1 cellular context compared by ENCODE assay signal in the genomic region with DNA sequence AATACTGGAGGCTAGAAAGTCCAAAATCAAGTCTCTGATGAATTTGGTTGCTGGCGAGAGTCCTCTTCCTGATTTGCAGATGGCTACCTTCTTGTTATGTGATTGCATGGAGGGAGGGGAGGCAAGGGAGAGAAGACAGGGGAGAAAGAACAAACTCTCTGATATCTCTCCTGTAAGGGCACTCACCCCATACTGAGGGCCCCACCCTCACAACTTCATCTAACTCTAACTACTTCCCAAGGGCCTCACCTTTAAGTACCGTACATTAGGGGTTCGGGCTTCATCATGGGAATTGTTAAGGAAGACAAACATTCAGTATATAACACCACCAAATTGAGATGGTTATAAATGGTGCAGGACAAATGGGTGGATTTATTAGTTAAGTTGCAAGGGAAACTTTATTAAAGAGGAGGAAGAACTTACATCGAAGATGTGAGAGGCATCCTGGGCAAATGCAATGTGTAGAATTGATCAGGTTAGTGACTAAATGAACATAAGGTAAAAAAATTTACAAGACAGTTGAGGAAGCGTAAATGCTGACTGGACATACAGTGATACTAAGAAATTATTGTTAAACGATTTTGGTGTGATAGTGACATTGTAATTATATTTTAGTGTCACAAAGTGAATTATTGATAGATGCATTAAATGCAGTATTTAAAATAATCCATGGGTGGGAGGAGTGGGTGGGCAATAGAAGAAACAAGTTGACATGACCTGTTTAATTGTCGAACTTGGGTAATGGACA.
TF ChIP-seq lines count a peak whose summit lies in the region.

No MANE protein-coding gene starts in this region.

TF ChIP-seq in neural cell, 6 proteins besides CTCF, POLR2A, EP300 and RAD21 (continued from another document):
- TF ChIP-seq, protein P1, sequence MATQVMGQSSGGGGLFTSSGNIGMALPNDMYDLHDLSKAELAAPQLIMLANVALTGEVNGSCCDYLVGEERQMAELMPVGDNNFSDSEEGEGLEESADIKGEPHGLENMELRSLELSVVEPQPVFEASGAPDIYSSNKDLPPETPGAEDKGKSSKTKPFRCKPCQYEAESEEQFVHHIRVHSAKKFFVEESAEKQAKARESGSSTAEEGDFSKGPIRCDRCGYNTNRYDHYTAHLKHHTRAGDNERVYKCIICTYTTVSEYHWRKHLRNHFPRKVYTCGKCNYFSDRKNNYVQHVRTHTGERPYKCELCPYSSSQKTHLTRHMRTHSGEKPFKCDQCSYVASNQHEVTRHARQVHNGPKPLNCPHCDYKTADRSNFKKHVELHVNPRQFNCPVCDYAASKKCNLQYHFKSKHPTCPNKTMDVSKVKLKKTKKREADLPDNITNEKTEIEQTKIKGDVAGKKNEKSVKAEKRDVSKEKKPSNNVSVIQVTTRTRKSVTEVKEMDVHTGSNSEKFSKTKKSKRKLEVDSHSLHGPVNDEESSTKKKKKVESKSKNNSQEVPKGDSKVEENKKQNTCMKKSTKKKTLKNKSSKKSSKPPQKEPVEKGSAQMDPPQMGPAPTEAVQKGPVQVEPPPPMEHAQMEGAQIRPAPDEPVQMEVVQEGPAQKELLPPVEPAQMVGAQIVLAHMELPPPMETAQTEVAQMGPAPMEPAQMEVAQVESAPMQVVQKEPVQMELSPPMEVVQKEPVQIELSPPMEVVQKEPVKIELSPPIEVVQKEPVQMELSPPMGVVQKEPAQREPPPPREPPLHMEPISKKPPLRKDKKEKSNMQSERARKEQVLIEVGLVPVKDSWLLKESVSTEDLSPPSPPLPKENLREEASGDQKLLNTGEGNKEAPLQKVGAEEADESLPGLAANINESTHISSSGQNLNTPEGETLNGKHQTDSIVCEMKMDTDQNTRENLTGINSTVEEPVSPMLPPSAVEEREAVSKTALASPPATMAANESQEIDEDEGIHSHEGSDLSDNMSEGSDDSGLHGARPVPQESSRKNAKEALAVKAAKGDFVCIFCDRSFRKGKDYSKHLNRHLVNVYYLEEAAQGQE (IDR thresholded peaks at IDR 0.05; ENCODE audit: borderline replicate concordance), result no peak
- TF ChIP-seq MXI1 (conservative IDR thresholded peaks at IDR 0.05; ENCODE audit: poor library complexity, severe bottlenecking), result no peak
- TF ChIP-seq SMC3 (conservative IDR thresholded peaks at IDR 0.05; ENCODE audit: poor library complexity), result no peak
- TF ChIP-seq EZH2 (IDR thresholded peaks at IDR 0.05; ENCODE audit: borderline replicate concordance, insufficient read depth, low read length, poor library complexity, severe bottlenecking), result no peak
- TF ChIP-seq TAF1 (IDR thresholded peaks at IDR 0.05; ENCODE audit: low read depth), result no peak
